ENCODE assay signal across 4 cellular contexts in genomic region chr12:52753283-52753682, GRCh38. TPM values are rescaled to one million over a fixed set of nuclear protein-coding genes. Genes with fewer than 3 reads are reported as not detected.
"Had no signal": no experiment of that assay in that cellular context is flagged by ENCODE, and none has a peak within 500 bp of the region (broad histone marks: within the 10 kb centered on the region; RNA-seq: fewer than 3 reads in every experiment).

No MANE protein-coding gene starts in this region.

- H3K4me3 ChIP-seq: GM12878 had no signal

- DNase-seq: GDM1, GF-D8 had no signal

- ATAC-seq: GM12878 had no signal

RNA-seq across cellular contexts. Expression of gene KRT76, which starts 23.9 kb away (rescaled TPM):
- total RNA-seq: G401, GM12878 had no signal

RNA-seq across cellular contexts. Expression of gene KRT3, which starts 42.6 kb away (rescaled TPM):
- total RNA-seq: G401, GM12878 had no signal

RNA-seq across cellular contexts. Expression of gene KRT77, which starts 50.0 kb away (rescaled TPM):
- total RNA-seq: G401, GM12878 had no signal
